ENCODE assay signal across 8 cellular contexts in the genomic region with DNA sequence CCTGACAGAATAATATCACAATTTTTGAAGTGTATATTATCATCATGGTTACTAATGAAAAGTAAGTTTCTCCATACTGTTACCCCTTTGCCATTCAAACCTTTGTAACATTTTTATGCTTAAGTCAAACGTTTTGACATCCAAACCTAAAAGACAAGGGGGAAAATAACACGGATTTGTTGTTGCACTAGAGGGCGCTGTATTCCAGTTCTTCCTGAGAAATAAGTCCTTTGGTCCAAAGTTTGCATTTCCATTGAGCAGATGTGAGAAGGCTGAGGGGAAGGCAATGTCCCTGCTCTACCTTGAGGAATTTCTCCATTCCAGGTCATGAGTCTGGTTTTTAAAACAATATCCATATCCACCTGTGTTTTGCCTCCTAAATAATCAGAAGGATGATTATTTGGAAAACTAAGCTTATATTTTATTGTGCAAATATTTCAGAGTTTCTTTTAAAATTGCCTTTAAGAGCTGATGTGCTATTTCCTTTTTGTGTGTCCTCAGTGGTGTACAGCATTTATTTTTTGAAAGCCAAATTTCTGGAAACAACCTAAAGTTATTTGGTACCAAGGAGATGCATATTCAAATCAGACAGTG. TPM values are rescaled to one million over a fixed set of nuclear protein-coding genes. Genes with fewer than 3 reads are reported as not detected.
DNase-seq lines count a peak whose midpoint lies in the region; ATAC-seq and TF ChIP-seq lines count a peak whose summit lies in the region.

No MANE protein-coding gene starts in this region.

- H3K4me1 ChIP-seq in left ventricle myocardium inferior (no peaks in the 10 kb centered on the region), gastrocnemius medialis (no peaks in the 10 kb centered on the region)

- in situ Hi-C loops in gastrocnemius medialis (cut with MboI; ENCODE audit: low sequenced_read_pairs in 4 of 4) = loop anchor here in 3 of 4 donors (5.0 to 10.0 kb wide), 4 partner anchors 130 to 270 kb away; no protein-coding TSS in a partner anchor

- no peaks in the 10 kb centered on the region for H3K9me3 Mint-ChIP-seq in activated T-helper 17 cell treated with anti-CD3 and anti-CD28 coated beads, Interleukin-2, amount 50 U/mL, for 72 hours
- H3K9me3 Mint-ChIP-seq in activated T-cell treated with anti-CD3 and anti-CD28 coated beads, Interleukin-2, amount 50 U/mL, for 24 hours = no peaks in the 10 kb centered on the region

- DNase-seq in DMS53 (lab: John Stamatoyannopoulos, UW) (peak; percentile 90), HK-2 (ENCODE audit: unreplicated experiment) (peak; percentile 22), NCI-H524 treated with DMSO at 0.1 percent for 48 hours (lab: John Stamatoyannopoulos, UW) (peak; percentile 19), amniotic stem cell (lab: John Stamatoyannopoulos, UW) (peak; percentile 87), left ventricle myocardium inferior (no peak), gastrocnemius medialis (peak; percentile 26)
- DNase-seq in activated T-cell treated with anti-CD3 and anti-CD28 coated beads, Interleukin-2, amount 50 U/mL, for 24 hours = no peak

- peaks cover 9% of the 10 kb centered on the region for H3K27me3 ChIP-seq in left ventricle myocardium inferior (ENCODE audit: low read depth)
- no peaks in the 10 kb centered on the region for H3K27me3 ChIP-seq in gastrocnemius medialis

- TF ChIP-seq CTCF in left ventricle myocardium inferior (IDR thresholded peaks at IDR 0.05; ENCODE audit: borderline replicate concordance) (peak; percentile 79), gastrocnemius medialis (IDR thresholded peaks at IDR 0.05 in 4 of 5, conservative IDR thresholded peaks at IDR 0.05 in 1 of 5) (peak; percentile 67 to 79 (median 71))

- no peaks in the 10 kb centered on the region for H3K36me3 ChIP-seq in left ventricle myocardium inferior
- H3K36me3 ChIP-seq in gastrocnemius medialis = no peaks in the 10 kb centered on the region

- H3K4me3 Mint-ChIP-seq in activated T-helper 17 cell treated with anti-CD3 and anti-CD28 coated beads, Interleukin-2, amount 50 U/mL, for 72 hours = no peak overlapping the region
- no peak overlapping the region for H3K4me3 Mint-ChIP-seq in activated T-cell treated with anti-CD3 and anti-CD28 coated beads, Interleukin-2, amount 50 U/mL, for 24 hours

- intact Hi-C loops in left ventricle myocardium inferior (cut with micrococcal nuclease) (loop anchor here (5.0 to 10.0 kb wide), 3 partner anchors 117 to 230 kb away; no protein-coding TSS in a partner anchor), gastrocnemius medialis (cut with DNase I; ENCODE audit: low total_unique reads) (loop anchor here (1.0 to 2.0 kb wide), 4 partner anchors 117 to 267 kb away; no protein-coding TSS in a partner anchor)

- no peaks in the 10 kb centered on the region for H3K36me3 Mint-ChIP-seq in activated T-helper 17 cell treated with anti-CD3 and anti-CD28 coated beads, Interleukin-2, amount 50 U/mL, for 72 hours (ENCODE audit: low read depth)
- H3K36me3 Mint-ChIP-seq in activated T-cell treated with anti-CD3 and anti-CD28 coated beads, Interleukin-2, amount 50 U/mL, for 24 hours (ENCODE audit: low read depth) = no peaks in the 10 kb centered on the region

- no peaks in the 10 kb centered on the region for H3K4me1 Mint-ChIP-seq in activated T-helper 17 cell treated with anti-CD3 and anti-CD28 coated beads, Interleukin-2, amount 50 U/mL, for 72 hours
- H3K4me1 Mint-ChIP-seq in activated T-cell treated with anti-CD3 and anti-CD28 coated beads, Interleukin-2, amount 50 U/mL, for 24 hours (ENCODE audit: low read depth) = no peaks in the 10 kb centered on the region

- no peak for TF ChIP-seq POLR2A in gastrocnemius medialis (IDR thresholded peaks at IDR 0.05)

- H3K27me3 Mint-ChIP-seq in activated T-helper 17 cell treated with anti-CD3 and anti-CD28 coated beads, Interleukin-2, amount 50 U/mL, for 72 hours = peaks cover 20% of the 10 kb centered on the region
- H3K27me3 Mint-ChIP-seq in activated T-cell treated with anti-CD3 and anti-CD28 coated beads, Interleukin-2, amount 50 U/mL, for 24 hours = peaks cover 27% of the 10 kb centered on the region

- no peak overlapping the region for H3K27ac Mint-ChIP-seq in activated T-helper 17 cell treated with anti-CD3 and anti-CD28 coated beads, Interleukin-2, amount 50 U/mL, for 72 hours
- H3K27ac Mint-ChIP-seq in activated T-cell treated with anti-CD3 and anti-CD28 coated beads, Interleukin-2, amount 50 U/mL, for 24 hours = no peak overlapping the region

- H3K27ac ChIP-seq in left ventricle myocardium inferior (replicated peaks) = no peak overlapping the region
- H3K27ac ChIP-seq in gastrocnemius medialis = no peak overlapping the region

- H3K9me3 ChIP-seq in left ventricle myocardium inferior (replicated peaks) = no peaks in the 10 kb centered on the region
- H3K9me3 ChIP-seq in gastrocnemius medialis = no peaks in the 10 kb centered on the region

- peak; percentile 75 to 80 for ATAC-seq in gastrocnemius medialis
- no peak for ATAC-seq in activated T-helper 17 cell treated with anti-CD3 and anti-CD28 coated beads, Interleukin-2, amount 50 U/mL, for 72 hours (replicated peaks)

- H3K4me3 ChIP-seq in left ventricle myocardium inferior = no peak overlapping the region
- no peak overlapping the region for H3K4me3 ChIP-seq in gastrocnemius medialis

RNA-seq across cellular contexts. Expression of a gene that starts 9.7 kb away (rescaled TPM):
- total RNA-seq in left ventricle myocardium inferior (not detected), gastrocnemius medialis (not detected)
- total RNA-seq in activated T-helper 17 cell treated with anti-CD3 and anti-CD28 coated beads, Interleukin-2, amount 50 U/mL, for 72 hours = not detected

RNA-seq across cellular contexts. Expression of a gene that starts 49.4 kb away (rescaled TPM):
- total RNA-seq in left ventricle myocardium inferior (not detected), gastrocnemius medialis (not detected)
- total RNA-seq in activated T-helper 17 cell treated with anti-CD3 and anti-CD28 coated beads, Interleukin-2, amount 50 U/mL, for 72 hours = 10 to 100 TPM; 10.2 to 29.3 TPM

Comparison
In these comparisons a context has a peak if more than half of its experiments do, and no peak if none do; other contexts are left out.
1. DNase-seq: peak in DMS53 (single experiment), HK-2 (single experiment), NCI-H524 treated with DMSO at 0.1 percent for 48 hours (single experiment), amniotic stem cell (single experiment) and gastrocnemius medialis (2 of 2); none in left ventricle myocardium inferior (single experiment) and activated T-cell treated with anti-CD3 and anti-CD28 coated beads, Interleukin-2, amount 50 U/mL, for 24 hours (single experiment).
2. RNA of a gene that starts 49.4 kb away (total RNA-seq): 10.2 to 29.3 TPM in activated T-helper 17 cell treated with anti-CD3 and anti-CD28 coated beads, Interleukin-2, amount 50 U/mL, for 72 hours; not detected in left ventricle myocardium inferior (single experiment) and not detected in gastrocnemius medialis; every median in the first group is over 10 times any median in the second.